1 cellular context compared by ENCODE assay signal in genomic region chr3:159929181-159929893, GRCh38.
TF ChIP-seq lines count a peak whose summit lies in the region.

No MANE protein-coding gene starts in this region.

TF ChIP-seq in HepG2, 621 proteins besides CTCF, POLR2A, EP300 and RAD21 (continued from another document and continues in another):
- TF ChIP-seq FUBP1 (CRISPR knock-in tag; IDR thresholded peaks at IDR 0.05; ENCODE audit: borderline replicate concordance) (no peak), ZBTB1 (CRISPR knock-in tag; IDR thresholded peaks at IDR 0.05; ENCODE audit: borderline replicate concordance) (no peak), FOSL2 (CRISPR knock-in tag; IDR thresholded peaks at IDR 0.05) (no peak), ZBTB14 (CRISPR knock-in tag; IDR thresholded peaks at IDR 0.05) (no peak), ZMAT3 (CRISPR knock-in tag; conservative IDR thresholded peaks at IDR 0.05) (no peak), ZBED4 (CRISPR knock-in tag; IDR thresholded peaks at IDR 0.05; ENCODE audit: borderline replicate concordance) (no peak), NR3C1 (CRISPR knock-in tag; IDR thresholded peaks at IDR 0.05) (no peak), ZNF501 (CRISPR knock-in tag; IDR thresholded peaks at IDR 0.05) (peak; percentile 50; the same call in 1 of the 2 replicates), ZNF614 (CRISPR knock-in tag; IDR thresholded peaks at IDR 0.05; ENCODE audit: borderline replicate concordance) (no peak), ZNF383 (CRISPR knock-in tag; IDR thresholded peaks at IDR 0.05; ENCODE audit: borderline replicate concordance) (no peak), MIER2 (CRISPR knock-in tag; IDR thresholded peaks at IDR 0.05) (peak; percentile 29; the same call in 1 of the 2 replicates), SNAI1 (CRISPR knock-in tag; IDR thresholded peaks at IDR 0.05; ENCODE audit: borderline replicate concordance) (no peak), RXRB (CRISPR knock-in tag; IDR thresholded peaks at IDR 0.05; ENCODE audit: borderline replicate concordance) (peak; percentile 42; the same call in 1 of the 2 replicates), MXD3 (CRISPR knock-in tag; IDR thresholded peaks at IDR 0.05) (no peak), TMF1 (CRISPR knock-in tag; IDR thresholded peaks at IDR 0.05; ENCODE audit: low read depth) (0 out of 2 replicates have a peak, but pooled peaks have one; percentile 32), ZNF30 (CRISPR knock-in tag; IDR thresholded peaks at IDR 0.05) (no peak), LRRFIP1 (CRISPR knock-in tag; conservative IDR thresholded peaks at IDR 0.05) (no peak), NKX3-1 (CRISPR knock-in tag; IDR thresholded peaks at IDR 0.05) (no peak), CREB3 (CRISPR knock-in tag; IDR thresholded peaks at IDR 0.05) (no peak), TBP (CRISPR knock-in tag; IDR thresholded peaks at IDR 0.05) (no peak), PLRG1 (conservative IDR thresholded peaks at IDR 0.05) (no peak), FOXM1 (CRISPR knock-in tag; IDR thresholded peaks at IDR 0.05) (no peak), CBX1 (IDR thresholded peaks at IDR 0.05; ENCODE audit: low read depth) (no peak), YY1 (IDR thresholded peaks at IDR 0.05; ENCODE audit: insufficient read depth, insufficient replicate concordance, low read depth, low read length) (peak; percentile 39), ZNF451 (CRISPR knock-in tag; IDR thresholded peaks at IDR 0.05) (no peak), SYNCRIP (IDR thresholded peaks at IDR 0.05; ENCODE audit: insufficient read depth, low read depth, low read length) (no peak), ZFP36L1 (CRISPR knock-in tag; IDR thresholded peaks at IDR 0.05) (no peak), ZNF335 (CRISPR knock-in tag; IDR thresholded peaks at IDR 0.05) (peak; percentile 31; the same call in 1 of the 2 replicates), STAG1 (CRISPR knock-in tag; IDR thresholded peaks at IDR 0.05) (peak; percentile 81), PRPF4 (IDR thresholded peaks at IDR 0.05; ENCODE audit: low read depth, low read length, poor library complexity, severe bottlenecking) (no peak), TFE3 (CRISPR knock-in tag; IDR thresholded peaks at IDR 0.05) (peak; percentile 53; the same call in 1 of the 2 replicates), ZNF256 (CRISPR knock-in tag; conservative IDR thresholded peaks at IDR 0.05) (no peak), ZNF354B (CRISPR knock-in tag; IDR thresholded peaks at IDR 0.05) (no peak), FOXC1 (CRISPR knock-in tag; IDR thresholded peaks at IDR 0.05; ENCODE audit: borderline replicate concordance) (no peak), LBX2 (CRISPR knock-in tag; IDR thresholded peaks at IDR 0.05; ENCODE audit: borderline replicate concordance) (no peak), XRCC5 (optimal IDR thresholded peaks at IDR 0.05; ENCODE audit: low read length) (no peak), MTF2 (CRISPR knock-in tag; IDR thresholded peaks at IDR 0.05; ENCODE audit: borderline replicate concordance) (no peak), TRAFD1 (CRISPR knock-in tag; IDR thresholded peaks at IDR 0.05; ENCODE audit: borderline replicate concordance) (no peak), SALL2 (CRISPR knock-in tag; IDR thresholded peaks at IDR 0.05) (no peak), NCOR1 (IDR thresholded peaks at IDR 0.05; ENCODE audit: borderline replicate concordance, low read length) (no peak), ZNF569 (CRISPR knock-in tag; IDR thresholded peaks at IDR 0.05; ENCODE audit: borderline replicate concordance) (no peak), MXD4 (CRISPR knock-in tag; IDR thresholded peaks at IDR 0.05) (no peak), ZNF672 (CRISPR knock-in tag; IDR thresholded peaks at IDR 0.05) (no peak), ZNF253 (CRISPR knock-in tag; IDR thresholded peaks at IDR 0.05; ENCODE audit: borderline replicate concordance) (no peak), ZNF326 (CRISPR knock-in tag; IDR thresholded peaks at IDR 0.05; ENCODE audit: borderline replicate concordance) (no peak), CEBPB (IDR thresholded peaks at IDR 0.05; ENCODE audit: borderline replicate concordance, low read depth, low read length) (no peak), ZNF138 (CRISPR knock-in tag; IDR thresholded peaks at IDR 0.05; ENCODE audit: low read depth) (no peak)
